Comparison of ENCODE assay signal across 1 cellular context in the genomic region with DNA sequence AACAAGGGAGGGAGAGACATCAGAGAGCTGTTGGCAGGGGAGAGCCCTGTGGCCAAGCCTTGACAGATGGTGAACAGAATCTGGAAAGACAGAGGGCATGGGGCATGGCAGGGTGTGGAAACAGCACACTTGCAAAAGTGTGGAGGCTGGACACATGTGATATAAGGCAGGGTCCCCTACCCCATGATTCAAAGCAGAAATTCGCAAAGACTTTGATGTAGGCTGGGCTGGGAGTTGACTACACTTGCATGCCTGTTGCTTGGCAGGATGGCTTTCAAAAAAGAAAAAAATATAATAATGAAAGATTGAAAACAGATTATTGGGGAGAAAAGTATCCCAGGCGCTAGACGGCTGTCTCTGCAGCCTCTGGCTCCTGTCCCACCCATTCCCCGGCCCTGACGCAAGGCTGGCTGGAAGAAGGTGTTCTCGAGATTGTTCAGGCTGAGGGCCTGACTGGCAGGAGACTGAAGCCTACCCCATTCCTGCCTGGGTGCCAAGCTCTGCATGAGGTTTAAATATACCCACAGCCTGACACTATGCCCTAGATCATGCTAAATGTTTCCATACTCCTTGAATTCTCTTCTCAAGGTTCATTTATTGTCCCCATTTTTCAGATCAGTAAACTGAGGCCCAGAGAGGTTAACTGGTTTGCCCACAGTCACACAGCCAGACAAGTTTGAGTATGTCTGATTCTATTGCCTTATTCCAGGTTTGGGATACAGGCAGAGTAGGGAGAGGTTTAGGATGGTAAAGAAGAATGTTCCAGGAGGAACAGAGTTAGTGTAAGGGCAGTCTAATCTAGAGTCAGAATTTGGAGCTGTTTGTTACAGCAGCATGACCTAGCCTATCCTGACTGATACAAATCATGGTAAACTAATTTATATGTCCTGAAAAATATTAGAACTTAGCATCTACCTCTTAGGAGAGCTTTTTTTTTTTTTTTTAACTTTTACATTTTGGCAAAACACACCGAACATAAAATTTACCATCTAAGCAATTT.
TF ChIP-seq lines count a peak whose summit lies in the region.

No MANE protein-coding gene starts in this region.

TF ChIP-seq in A549, 52 proteins besides CTCF, POLR2A, EP300 and RAD21 (continued from another document):
- TF ChIP-seq, protein P1, sequence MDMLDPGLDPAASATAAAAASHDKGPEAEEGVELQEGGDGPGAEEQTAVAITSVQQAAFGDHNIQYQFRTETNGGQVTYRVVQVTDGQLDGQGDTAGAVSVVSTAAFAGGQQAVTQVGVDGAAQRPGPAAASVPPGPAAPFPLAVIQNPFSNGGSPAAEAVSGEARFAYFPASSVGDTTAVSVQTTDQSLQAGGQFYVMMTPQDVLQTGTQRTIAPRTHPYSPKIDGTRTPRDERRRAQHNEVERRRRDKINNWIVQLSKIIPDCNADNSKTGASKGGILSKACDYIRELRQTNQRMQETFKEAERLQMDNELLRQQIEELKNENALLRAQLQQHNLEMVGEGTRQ (IDR thresholded peaks at IDR 0.05): no peak
- TF ChIP-seq, protein P2, sequence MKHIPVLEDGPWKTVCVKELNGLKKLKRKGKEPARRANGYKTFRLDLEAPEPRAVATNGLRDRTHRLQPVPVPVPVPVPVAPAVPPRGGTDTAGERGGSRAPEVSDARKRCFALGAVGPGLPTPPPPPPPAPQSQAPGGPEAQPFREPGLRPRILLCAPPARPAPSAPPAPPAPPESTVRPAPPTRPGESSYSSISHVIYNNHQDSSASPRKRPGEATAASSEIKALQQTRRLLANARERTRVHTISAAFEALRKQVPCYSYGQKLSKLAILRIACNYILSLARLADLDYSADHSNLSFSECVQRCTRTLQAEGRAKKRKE (CRISPR knock-in tag; IDR thresholded peaks at IDR 0.05; ENCODE audit: low read depth): no peak
- TF ChIP-seq, protein P3, sequence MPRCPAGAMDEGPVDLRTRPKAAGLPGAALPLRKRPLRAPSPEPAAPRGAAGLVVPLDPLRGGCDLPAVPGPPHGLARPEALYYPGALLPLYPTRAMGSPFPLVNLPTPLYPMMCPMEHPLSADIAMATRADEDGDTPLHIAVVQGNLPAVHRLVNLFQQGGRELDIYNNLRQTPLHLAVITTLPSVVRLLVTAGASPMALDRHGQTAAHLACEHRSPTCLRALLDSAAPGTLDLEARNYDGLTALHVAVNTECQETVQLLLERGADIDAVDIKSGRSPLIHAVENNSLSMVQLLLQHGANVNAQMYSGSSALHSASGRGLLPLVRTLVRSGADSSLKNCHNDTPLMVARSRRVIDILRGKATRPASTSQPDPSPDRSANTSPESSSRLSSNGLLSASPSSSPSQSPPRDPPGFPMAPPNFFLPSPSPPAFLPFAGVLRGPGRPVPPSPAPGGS (IDR thresholded peaks at IDR 0.05): no peak
- TF ChIP-seq KDM1A (IDR thresholded peaks at IDR 0.05; ENCODE audit: low read depth) (peak; percentile 36; the same call in 1 of the 2 replicates), FOSL2 (IDR thresholded peaks at IDR 0.05) (no peak), FOSL2 (CRISPR knock-in tag; IDR thresholded peaks at IDR 0.05) (no peak), FOXS1 (CRISPR knock-in tag; IDR thresholded peaks at IDR 0.05) (no peak), ZC3H11A (IDR thresholded peaks at IDR 0.05) (no peak), MAFK (IDR thresholded peaks at IDR 0.05; ENCODE audit: partially characterized antibody) (peak; percentile 21), HOXB13 (CRISPR knock-in tag; IDR thresholded peaks at IDR 0.05; ENCODE audit: low read depth) (no peak), RFX5 (IDR thresholded peaks at IDR 0.05) (no peak), ESRRA (IDR thresholded peaks at IDR 0.05; ENCODE audit: borderline replicate concordance, low read length) (no peak), EHMT2 (IDR thresholded peaks at IDR 0.05; ENCODE audit: low read depth) (no peak), HDAC2 (IDR thresholded peaks at IDR 0.05) (peak; percentile 61; the same call in 1 of the 2 replicates), CBX8 (IDR thresholded peaks at IDR 0.05) (no peak), CHD2 (IDR thresholded peaks at IDR 0.05; ENCODE audit: low read length, partially characterized antibody) (no peak), HOXA7 (CRISPR knock-in tag; IDR thresholded peaks at IDR 0.05) (no peak), CHD4 (IDR thresholded peaks at IDR 0.05; ENCODE audit: borderline replicate concordance) (peak; percentile 39; the same call in 1 of the 2 replicates)
- TF ChIP-seq, protein P4, sequence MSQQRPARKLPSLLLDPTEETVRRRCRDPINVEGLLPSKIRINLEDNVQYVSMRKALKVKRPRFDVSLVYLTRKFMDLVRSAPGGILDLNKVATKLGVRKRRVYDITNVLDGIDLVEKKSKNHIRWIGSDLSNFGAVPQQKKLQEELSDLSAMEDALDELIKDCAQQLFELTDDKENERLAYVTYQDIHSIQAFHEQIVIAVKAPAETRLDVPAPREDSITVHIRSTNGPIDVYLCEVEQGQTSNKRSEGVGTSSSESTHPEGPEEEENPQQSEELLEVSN (IDR thresholded peaks at IDR 0.05; ENCODE audit: borderline replicate concordance, low read depth): no peak
- TF ChIP-seq, protein P5, sequence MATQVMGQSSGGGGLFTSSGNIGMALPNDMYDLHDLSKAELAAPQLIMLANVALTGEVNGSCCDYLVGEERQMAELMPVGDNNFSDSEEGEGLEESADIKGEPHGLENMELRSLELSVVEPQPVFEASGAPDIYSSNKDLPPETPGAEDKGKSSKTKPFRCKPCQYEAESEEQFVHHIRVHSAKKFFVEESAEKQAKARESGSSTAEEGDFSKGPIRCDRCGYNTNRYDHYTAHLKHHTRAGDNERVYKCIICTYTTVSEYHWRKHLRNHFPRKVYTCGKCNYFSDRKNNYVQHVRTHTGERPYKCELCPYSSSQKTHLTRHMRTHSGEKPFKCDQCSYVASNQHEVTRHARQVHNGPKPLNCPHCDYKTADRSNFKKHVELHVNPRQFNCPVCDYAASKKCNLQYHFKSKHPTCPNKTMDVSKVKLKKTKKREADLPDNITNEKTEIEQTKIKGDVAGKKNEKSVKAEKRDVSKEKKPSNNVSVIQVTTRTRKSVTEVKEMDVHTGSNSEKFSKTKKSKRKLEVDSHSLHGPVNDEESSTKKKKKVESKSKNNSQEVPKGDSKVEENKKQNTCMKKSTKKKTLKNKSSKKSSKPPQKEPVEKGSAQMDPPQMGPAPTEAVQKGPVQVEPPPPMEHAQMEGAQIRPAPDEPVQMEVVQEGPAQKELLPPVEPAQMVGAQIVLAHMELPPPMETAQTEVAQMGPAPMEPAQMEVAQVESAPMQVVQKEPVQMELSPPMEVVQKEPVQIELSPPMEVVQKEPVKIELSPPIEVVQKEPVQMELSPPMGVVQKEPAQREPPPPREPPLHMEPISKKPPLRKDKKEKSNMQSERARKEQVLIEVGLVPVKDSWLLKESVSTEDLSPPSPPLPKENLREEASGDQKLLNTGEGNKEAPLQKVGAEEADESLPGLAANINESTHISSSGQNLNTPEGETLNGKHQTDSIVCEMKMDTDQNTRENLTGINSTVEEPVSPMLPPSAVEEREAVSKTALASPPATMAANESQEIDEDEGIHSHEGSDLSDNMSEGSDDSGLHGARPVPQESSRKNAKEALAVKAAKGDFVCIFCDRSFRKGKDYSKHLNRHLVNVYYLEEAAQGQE (IDR thresholded peaks at IDR 0.05): no peak
- TF ChIP-seq, protein P6, sequence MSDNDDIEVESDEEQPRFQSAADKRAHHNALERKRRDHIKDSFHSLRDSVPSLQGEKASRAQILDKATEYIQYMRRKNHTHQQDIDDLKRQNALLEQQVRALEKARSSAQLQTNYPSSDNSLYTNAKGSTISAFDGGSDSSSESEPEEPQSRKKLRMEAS (IDR thresholded peaks at IDR 0.05): no peak
- TF ChIP-seq, protein P7, sequence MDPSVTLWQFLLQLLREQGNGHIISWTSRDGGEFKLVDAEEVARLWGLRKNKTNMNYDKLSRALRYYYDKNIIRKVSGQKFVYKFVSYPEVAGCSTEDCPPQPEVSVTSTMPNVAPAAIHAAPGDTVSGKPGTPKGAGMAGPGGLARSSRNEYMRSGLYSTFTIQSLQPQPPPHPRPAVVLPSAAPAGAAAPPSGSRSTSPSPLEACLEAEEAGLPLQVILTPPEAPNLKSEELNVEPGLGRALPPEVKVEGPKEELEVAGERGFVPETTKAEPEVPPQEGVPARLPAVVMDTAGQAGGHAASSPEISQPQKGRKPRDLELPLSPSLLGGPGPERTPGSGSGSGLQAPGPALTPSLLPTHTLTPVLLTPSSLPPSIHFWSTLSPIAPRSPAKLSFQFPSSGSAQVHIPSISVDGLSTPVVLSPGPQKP (IDR thresholded peaks at IDR 0.05; ENCODE audit: low read depth, low read length): no peak
- TF ChIP-seq, protein P8, sequence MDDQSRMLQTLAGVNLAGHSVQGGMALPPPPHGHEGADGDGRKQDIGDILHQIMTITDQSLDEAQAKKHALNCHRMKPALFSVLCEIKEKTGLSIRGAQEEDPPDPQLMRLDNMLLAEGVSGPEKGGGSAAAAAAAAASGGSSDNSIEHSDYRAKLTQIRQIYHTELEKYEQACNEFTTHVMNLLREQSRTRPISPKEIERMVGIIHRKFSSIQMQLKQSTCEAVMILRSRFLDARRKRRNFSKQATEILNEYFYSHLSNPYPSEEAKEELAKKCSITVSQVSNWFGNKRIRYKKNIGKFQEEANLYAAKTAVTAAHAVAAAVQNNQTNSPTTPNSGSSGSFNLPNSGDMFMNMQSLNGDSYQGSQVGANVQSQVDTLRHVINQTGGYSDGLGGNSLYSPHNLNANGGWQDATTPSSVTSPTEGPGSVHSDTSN (IDR thresholded peaks at IDR 0.05): no peak
TF ChIP-seq in A549: peak in this region for 4.
